ENCODE assay signal across 1 cellular context in the genomic region with DNA sequence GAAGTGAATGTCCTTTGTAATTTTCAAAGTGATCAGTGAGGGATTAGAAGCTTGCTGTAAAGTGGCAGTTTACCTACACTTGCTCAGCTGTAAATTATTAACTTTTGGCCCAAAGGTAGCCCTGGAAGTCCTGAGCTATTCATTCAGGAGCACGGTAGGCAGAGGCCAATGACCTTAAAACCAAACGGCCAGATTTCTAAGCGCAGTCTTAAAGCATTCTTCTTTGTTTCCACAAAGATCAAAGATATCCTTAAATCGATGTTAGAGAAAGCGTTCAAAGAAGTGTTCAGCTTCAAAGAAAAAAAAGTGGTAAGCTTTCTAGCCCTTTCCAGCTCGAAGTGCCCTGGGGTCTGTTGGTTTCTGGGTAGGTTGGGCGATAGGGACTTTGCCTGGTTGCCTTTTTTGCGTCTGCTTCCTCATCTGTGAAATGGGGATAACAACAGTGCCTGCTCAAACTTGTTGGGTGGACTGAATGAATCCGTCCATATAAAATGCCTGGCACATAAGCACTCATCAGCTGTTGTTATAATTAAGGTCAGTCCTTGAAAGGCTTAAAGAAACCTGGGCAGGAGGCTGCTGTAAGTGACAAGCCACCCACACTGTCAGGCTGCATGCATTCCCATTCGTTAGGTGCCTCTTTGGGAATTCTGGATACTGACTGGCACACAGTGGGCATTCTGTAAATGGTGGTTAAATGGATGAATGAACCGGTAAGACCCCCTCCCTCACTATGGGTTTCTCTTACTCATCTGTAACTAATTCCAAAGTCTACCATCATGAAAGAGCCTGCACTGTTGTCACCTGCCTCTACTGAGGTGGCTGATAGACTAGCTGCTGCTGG.
TF ChIP-seq lines count a peak whose summit lies in the region.

No MANE protein-coding gene starts in this region.

TF ChIP-seq in HepG2, 621 proteins besides CTCF, POLR2A, EP300 and RAD21 (continued from another document and continues in another):
- TF ChIP-seq PCBP1 (IDR thresholded peaks at IDR 0.05; ENCODE audit: borderline replicate concordance, low read depth, low read length), result no peak
- TF ChIP-seq, protein P1, sequence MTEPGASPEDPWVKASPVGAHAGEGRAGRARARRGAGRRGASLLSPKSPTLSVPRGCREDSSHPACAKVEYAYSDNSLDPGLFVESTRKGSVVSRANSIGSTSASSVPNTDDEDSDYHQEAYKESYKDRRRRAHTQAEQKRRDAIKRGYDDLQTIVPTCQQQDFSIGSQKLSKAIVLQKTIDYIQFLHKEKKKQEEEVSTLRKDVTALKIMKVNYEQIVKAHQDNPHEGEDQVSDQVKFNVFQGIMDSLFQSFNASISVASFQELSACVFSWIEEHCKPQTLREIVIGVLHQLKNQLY (CRISPR knock-in tag; IDR thresholded peaks at IDR 0.05), result peak; percentile 83
- peak; percentile 64; the same call in 1 of the 2 replicates for TF ChIP-seq ZNF224 (CRISPR knock-in tag; IDR thresholded peaks at IDR 0.05)
- peak; percentile 85 for TF ChIP-seq TBX3 (IDR thresholded peaks at IDR 0.05; ENCODE audit: borderline replicate concordance)
- TF ChIP-seq ZNF414 (CRISPR knock-in tag; IDR thresholded peaks at IDR 0.05), result 0 out of 2 replicates have a peak, but pooled peaks have one; percentile 60
- peak; percentile 50; the same call in 1 of the 2 replicates for TF ChIP-seq HHEX (CRISPR knock-in tag; IDR thresholded peaks at IDR 0.05)
- TF ChIP-seq ZNF772 (CRISPR knock-in tag; IDR thresholded peaks at IDR 0.05), result peak; percentile 86; the same call in 1 of the 2 replicates
- peak; percentile 80 for TF ChIP-seq RERE (CRISPR knock-in tag; IDR thresholded peaks at IDR 0.05; ENCODE audit: low read depth)
- TF ChIP-seq KLF11 (CRISPR knock-in tag; IDR thresholded peaks at IDR 0.05), result peak; percentile 77
- peak; percentile 100 for TF ChIP-seq GATAD2A (CRISPR knock-in tag; IDR thresholded peaks at IDR 0.05)
- TF ChIP-seq, protein P2, sequence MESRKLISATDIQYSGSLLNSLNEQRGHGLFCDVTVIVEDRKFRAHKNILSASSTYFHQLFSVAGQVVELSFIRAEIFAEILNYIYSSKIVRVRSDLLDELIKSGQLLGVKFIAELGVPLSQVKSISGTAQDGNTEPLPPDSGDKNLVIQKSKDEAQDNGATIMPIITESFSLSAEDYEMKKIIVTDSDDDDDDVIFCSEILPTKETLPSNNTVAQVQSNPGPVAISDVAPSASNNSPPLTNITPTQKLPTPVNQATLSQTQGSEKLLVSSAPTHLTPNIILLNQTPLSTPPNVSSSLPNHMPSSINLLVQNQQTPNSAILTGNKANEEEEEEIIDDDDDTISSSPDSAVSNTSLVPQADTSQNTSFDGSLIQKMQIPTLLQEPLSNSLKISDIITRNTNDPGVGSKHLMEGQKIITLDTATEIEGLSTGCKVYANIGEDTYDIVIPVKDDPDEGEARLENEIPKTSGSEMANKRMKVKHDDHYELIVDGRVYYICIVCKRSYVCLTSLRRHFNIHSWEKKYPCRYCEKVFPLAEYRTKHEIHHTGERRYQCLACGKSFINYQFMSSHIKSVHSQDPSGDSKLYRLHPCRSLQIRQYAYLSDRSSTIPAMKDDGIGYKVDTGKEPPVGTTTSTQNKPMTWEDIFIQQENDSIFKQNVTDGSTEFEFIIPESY (CRISPR knock-in tag; IDR thresholded peaks at IDR 0.05), result peak; percentile 38; the same call in 1 of the 2 replicates
- TF ChIP-seq MIXL1 (CRISPR knock-in tag; IDR thresholded peaks at IDR 0.05), result peak; percentile 83
- no peak for TF ChIP-seq CC2D1A (CRISPR knock-in tag; IDR thresholded peaks at IDR 0.05)
- 0 out of 2 replicates have a peak, but pooled peaks have one; percentile 62 for TF ChIP-seq ZNF589 (CRISPR knock-in tag; conservative IDR thresholded peaks at IDR 0.05)
- no peak for TF ChIP-seq RELA (CRISPR knock-in tag; IDR thresholded peaks at IDR 0.05)
- TF ChIP-seq, protein P3, sequence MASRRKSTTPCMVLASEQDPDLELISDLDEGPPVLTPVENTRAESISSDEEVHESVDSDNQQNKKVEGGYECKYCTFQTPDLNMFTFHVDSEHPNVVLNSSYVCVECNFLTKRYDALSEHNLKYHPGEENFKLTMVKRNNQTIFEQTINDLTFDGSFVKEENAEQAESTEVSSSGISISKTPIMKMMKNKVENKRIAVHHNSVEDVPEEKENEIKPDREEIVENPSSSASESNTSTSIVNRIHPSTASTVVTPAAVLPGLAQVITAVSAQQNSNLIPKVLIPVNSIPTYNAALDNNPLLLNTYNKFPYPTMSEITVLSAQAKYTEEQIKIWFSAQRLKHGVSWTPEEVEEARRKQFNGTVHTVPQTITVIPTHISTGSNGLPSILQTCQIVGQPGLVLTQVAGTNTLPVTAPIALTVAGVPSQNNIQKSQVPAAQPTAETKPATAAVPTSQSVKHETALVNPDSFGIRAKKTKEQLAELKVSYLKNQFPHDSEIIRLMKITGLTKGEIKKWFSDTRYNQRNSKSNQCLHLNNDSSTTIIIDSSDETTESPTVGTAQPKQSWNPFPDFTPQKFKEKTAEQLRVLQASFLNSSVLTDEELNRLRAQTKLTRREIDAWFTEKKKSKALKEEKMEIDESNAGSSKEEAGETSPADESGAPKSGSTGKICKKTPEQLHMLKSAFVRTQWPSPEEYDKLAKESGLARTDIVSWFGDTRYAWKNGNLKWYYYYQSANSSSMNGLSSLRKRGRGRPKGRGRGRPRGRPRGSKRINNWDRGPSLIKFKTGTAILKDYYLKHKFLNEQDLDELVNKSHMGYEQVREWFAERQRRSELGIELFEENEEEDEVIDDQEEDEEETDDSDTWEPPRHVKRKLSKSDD (CRISPR knock-in tag; IDR thresholded peaks at IDR 0.05; ENCODE audit: low read depth), result peak; percentile 26; the same call in 1 of the 2 replicates
- TF ChIP-seq ZNF761 (CRISPR knock-in tag; conservative IDR thresholded peaks at IDR 0.05), result peak; percentile 38; the same call in 1 of the 2 replicates
- TF ChIP-seq, protein P4, sequence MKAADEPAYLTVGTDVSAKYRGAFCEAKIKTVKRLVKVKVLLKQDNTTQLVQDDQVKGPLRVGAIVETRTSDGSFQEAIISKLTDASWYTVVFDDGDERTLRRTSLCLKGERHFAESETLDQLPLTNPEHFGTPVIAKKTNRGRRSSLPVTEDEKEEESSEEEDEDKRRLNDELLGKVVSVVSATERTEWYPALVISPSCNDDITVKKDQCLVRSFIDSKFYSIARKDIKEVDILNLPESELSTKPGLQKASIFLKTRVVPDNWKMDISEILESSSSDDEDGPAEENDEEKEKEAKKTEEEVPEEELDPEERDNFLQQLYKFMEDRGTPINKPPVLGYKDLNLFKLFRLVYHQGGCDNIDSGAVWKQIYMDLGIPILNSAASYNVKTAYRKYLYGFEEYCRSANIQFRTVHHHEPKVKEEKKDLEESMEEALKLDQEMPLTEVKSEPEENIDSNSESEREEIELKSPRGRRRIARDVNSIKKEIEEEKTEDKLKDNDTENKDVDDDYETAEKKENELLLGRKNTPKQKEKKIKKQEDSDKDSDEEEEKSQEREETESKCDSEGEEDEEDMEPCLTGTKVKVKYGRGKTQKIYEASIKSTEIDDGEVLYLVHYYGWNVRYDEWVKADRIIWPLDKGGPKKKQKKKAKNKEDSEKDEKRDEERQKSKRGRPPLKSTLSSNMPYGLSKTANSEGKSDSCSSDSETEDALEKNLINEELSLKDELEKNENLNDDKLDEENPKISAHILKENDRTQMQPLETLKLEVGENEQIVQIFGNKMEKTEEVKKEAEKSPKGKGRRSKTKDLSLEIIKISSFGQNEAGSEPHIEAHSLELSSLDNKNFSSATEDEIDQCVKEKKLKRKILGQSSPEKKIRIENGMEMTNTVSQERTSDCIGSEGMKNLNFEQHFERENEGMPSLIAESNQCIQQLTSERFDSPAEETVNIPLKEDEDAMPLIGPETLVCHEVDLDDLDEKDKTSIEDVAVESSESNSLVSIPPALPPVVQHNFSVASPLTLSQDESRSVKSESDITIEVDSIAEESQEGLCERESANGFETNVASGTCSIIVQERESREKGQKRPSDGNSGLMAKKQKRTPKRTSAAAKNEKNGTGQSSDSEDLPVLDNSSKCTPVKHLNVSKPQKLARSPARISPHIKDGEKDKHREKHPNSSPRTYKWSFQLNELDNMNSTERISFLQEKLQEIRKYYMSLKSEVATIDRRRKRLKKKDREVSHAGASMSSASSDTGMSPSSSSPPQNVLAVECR (CRISPR knock-in tag; IDR thresholded peaks at IDR 0.05; ENCODE audit: borderline replicate concordance), result peak; percentile 43; the same call in 1 of the 2 replicates
- TF ChIP-seq TCF7 (IDR thresholded peaks at IDR 0.05; ENCODE audit: low read depth), result peak; percentile 99
- peak; percentile 70 for TF ChIP-seq TGIF2 (CRISPR knock-in tag; IDR thresholded peaks at IDR 0.05)
- TF ChIP-seq, protein P5, sequence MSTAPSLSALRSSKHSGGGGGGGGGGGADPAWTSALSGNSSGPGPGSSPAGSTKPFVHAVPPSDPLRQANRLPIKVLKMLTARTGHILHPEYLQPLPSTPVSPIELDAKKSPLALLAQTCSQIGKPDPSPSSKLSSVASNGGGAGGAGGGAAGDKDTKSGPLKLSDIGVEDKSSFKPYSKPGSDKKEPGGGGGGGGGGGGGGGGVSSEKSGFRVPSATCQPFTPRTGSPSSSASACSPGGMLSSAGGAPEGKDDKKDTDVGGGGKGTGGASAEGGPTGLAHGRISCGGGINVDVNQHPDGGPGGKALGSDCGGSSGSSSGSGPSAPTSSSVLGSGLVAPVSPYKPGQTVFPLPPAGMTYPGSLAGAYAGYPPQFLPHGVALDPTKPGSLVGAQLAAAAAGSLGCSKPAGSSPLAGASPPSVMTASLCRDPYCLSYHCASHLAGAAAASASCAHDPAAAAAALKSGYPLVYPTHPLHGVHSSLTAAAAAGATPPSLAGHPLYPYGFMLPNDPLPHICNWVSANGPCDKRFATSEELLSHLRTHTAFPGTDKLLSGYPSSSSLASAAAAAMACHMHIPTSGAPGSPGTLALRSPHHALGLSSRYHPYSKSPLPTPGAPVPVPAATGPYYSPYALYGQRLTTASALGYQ (CRISPR knock-in tag; IDR thresholded peaks at IDR 0.05), result peak; percentile 88
- TF ChIP-seq MED13 (CRISPR knock-in tag; IDR thresholded peaks at IDR 0.05), result peak; percentile 86; the same call in 1 of the 2 replicates
- TF ChIP-seq, protein P6, sequence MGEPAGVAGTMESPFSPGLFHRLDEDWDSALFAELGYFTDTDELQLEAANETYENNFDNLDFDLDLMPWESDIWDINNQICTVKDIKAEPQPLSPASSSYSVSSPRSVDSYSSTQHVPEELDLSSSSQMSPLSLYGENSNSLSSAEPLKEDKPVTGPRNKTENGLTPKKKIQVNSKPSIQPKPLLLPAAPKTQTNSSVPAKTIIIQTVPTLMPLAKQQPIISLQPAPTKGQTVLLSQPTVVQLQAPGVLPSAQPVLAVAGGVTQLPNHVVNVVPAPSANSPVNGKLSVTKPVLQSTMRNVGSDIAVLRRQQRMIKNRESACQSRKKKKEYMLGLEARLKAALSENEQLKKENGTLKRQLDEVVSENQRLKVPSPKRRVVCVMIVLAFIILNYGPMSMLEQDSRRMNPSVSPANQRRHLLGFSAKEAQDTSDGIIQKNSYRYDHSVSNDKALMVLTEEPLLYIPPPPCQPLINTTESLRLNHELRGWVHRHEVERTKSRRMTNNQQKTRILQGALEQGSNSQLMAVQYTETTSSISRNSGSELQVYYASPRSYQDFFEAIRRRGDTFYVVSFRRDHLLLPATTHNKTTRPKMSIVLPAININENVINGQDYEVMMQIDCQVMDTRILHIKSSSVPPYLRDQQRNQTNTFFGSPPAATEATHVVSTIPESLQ (CRISPR knock-in tag; conservative IDR thresholded peaks at IDR 0.05), result peak; percentile 80; the same call in 1 of the 2 replicates
- TF ChIP-seq SP4 (CRISPR knock-in tag; IDR thresholded peaks at IDR 0.05), result peak; percentile 50; the same call in 1 of the 2 replicates
- peak; percentile 100 for TF ChIP-seq ZNF792 (CRISPR knock-in tag; IDR thresholded peaks at IDR 0.05)
